Comparison of ENCODE assay signal across 8 cellular contexts in genomic region chrX:150365953-150366911, GRCh38. TPM values are rescaled to one million over a fixed set of nuclear protein-coding genes. Genes with fewer than 3 reads are reported as not detected.
DNase-seq lines count a peak whose midpoint lies in the region; ATAC-seq, FAIRE-seq and TF ChIP-seq lines count a peak whose summit lies in the region.

No MANE protein-coding gene starts in this region.

- 2% methylated on average over 20 of the region's 24 CpGs for WGBS in K562 (ENCODE audit: insufficient coverage, low coverage, missing lambda C conversion rate)

- H3K9me1 ChIP-seq in K562 (ENCODE audit: control insufficient read depth, insufficient read depth, low read length): no peaks in the 10 kb centered on the region

- no peak for FAIRE-seq in K562 (lab: Jason Lieb, UNC)

- POLR2A ChIA-PET in K562 (lab: Yijun Ruan, JAX): interaction anchor here (0.8 to 1.1 kb wide), 2 partner anchors 9 to 10 kb away, joined by 3 to 5 read pairs; no protein-coding TSS in a partner anchor

- H3K9me3 ChIP-seq in K562 (replicated peaks; ENCODE audit: control insufficient read depth, insufficient read depth, low read depth, low read length) (no peaks in the 10 kb centered on the region), gastrocnemius medialis (no peaks in the 10 kb centered on the region)

- peaks cover 0 to 50% of the 10 kb centered on the region in 2 experiments; a peak in 2 of 5 replicates for H3K27me3 ChIP-seq in K562 (ENCODE audit: control insufficient read depth in 2 of 2, insufficient read depth in 2 of 2, low read length in 2 of 2)
- no peaks in the 10 kb centered on the region for H3K27me3 ChIP-seq in gastrocnemius medialis

- no peaks in the 10 kb centered on the region for H3K79me2 ChIP-seq in K562 (ENCODE audit: control insufficient read depth, insufficient read depth, low read length)

- H3K4me3 ChIP-seq in K562 (no peak overlapping the region), gastrocnemius medialis (peak overlapping the region; percentile 67 to 93 (median 71))

- H2AFZ ChIP-seq in K562 (ENCODE audit: low read depth, low read length): peak overlapping the region; percentile 7; the same call in 1 of the 2 replicates

- DNase-seq in Caki2 (ENCODE audit: low read depth): peak; percentile 59
- peak; percentile 51 for DNase-seq in NCI-H1105 (lab: John Stamatoyannopoulos, UW)
- DNase-seq in K562 (ENCODE audit: extremely low read depth in 1 of 4, low spot score in 3 of 4): peak; percentile 10 to 31 (median 24)
- DNase-seq in iPS-NIHi11 (ENCODE audit: low spot score): peak; percentile 9
- DNase-seq in gastrocnemius medialis: peak in 1 of 2 donors; percentile 20
- no peak for DNase-seq in SKM-1 (lab: John Stamatoyannopoulos, UW; ENCODE audit: unreplicated experiment)
- no peak for DNase-seq in NCI-H1436 (lab: John Stamatoyannopoulos, UW)

- H3K36me3 ChIP-seq in K562 (ENCODE audit: control insufficient read depth, insufficient read depth, low read length): no peaks in the 10 kb centered on the region
- H3K36me3 ChIP-seq in gastrocnemius medialis: no peaks in the 10 kb centered on the region

- H3K27ac ChIP-seq in K562 (ENCODE audit: extremely low read depth, low read depth, low read length): no peak overlapping the region
- peak overlapping the region; percentile 79 to 89 (median 85) for H3K27ac ChIP-seq in gastrocnemius medialis

- intact Hi-C loops in K562 (cut with micrococcal nuclease): no loop called here
- intact Hi-C loops in gastrocnemius medialis (cut with DNase I; ENCODE audit: low total_unique reads): loop anchor here (1.0 to 10.0 kb wide), 6 partner anchors 120 to 431 kb away; partner anchors contain the start of genes EOLA2 and MTMR1

- TF ChIP-seq CTCF in K562 (IDR thresholded peaks at IDR 0.05 in 2 of 3, conservative IDR thresholded peaks at IDR 0.05 in 1 of 3; ENCODE audit: insufficient read depth in 2 of 3, low read depth in 1 of 3, low read length in 3 of 3) (no peak), gastrocnemius medialis (IDR thresholded peaks at IDR 0.05 in 4 of 5, conservative IDR thresholded peaks at IDR 0.05 in 1 of 5) (no peak)

- BruUV-seq in K562 (replicated peaks; lab: Mats Ljungman, UMichigan): no TSS peak

- H3K4me1 ChIP-seq in K562 (replicated peaks in 1 of 2; ENCODE audit: control insufficient read depth in 2 of 2, insufficient read depth in 2 of 2, low read length in 2 of 2) (peaks cover 0 to 35% of the 10 kb centered on the region in 2 experiments; a peak in 3 of 5 replicates), gastrocnemius medialis (peaks cover 0 to 6% of the 10 kb centered on the region in 2 donors)

- TF ChIP-seq POLR2A in K562 (conservative IDR thresholded peaks at IDR 0.05) (no peak), gastrocnemius medialis (IDR thresholded peaks at IDR 0.05) (no peak)

- no peak for TF ChIP-seq EP300 in K562 (IDR thresholded peaks at IDR 0.05; ENCODE audit: low read length)

- H3K9ac ChIP-seq in K562 (ENCODE audit: insufficient read depth in 1 of 2, low read depth in 2 of 2, low read length in 2 of 2): no peak overlapping the region; a peak in 1 of 4 replicates

- in situ Hi-C loops in Caki2 (cut with HindIII; ENCODE audit: low pct_unique_long_range_greater_than_20kb, low sequenced_read_pairs): no loop called here
- in situ Hi-C loops in K562 (cut with MboI): no loop called here
- in situ Hi-C loops in gastrocnemius medialis (cut with MboI; ENCODE audit: low sequenced_read_pairs in 4 of 4): loop anchor here in 2 of 4 donors (25.0 kb wide), 1 partner anchor 404 kb away; no protein-coding TSS in a partner anchor

- no peaks in the 10 kb centered on the region for H4K20me1 ChIP-seq in K562 (replicated peaks; ENCODE audit: control insufficient read depth, insufficient read depth, low read length)

- peak overlapping the region; percentile 58 for H3K4me2 ChIP-seq in K562 (ENCODE audit: insufficient read depth, low read length)

- peak; percentile 31 for ATAC-seq in K562
- ATAC-seq in gastrocnemius medialis: no peak
- ATAC-seq in HG03342 (IDR thresholded peaks at IDR 0.05; ENCODE audit: unreplicated experiment): no peak

- CTCF ChIA-PET in K562 (lab: Yijun Ruan, JAX; ENCODE audit: low intra/inter-chr PET ratio): no interaction called here

- no peak for TF ChIP-seq RAD21 in K562 (CRISPR knock-in tag; conservative IDR thresholded peaks at IDR 0.05 in 1 of 2, IDR thresholded peaks at IDR 0.05 in 1 of 2)

TF ChIP-seq in K562, 482 proteins besides CTCF, POLR2A, EP300 and RAD21:
- TF ChIP-seq TEAD4 (IDR thresholded peaks at IDR 0.05; ENCODE audit: low read length): no peak
- no peak for TF ChIP-seq TEAD4 (CRISPR knock-in tag; IDR thresholded peaks at IDR 0.05; ENCODE audit: borderline replicate concordance)
- no peak for TF ChIP-seq CHD4 (IDR thresholded peaks at IDR 0.05; ENCODE audit: insufficient read depth, insufficient replicate concordance, low read depth, low read length, poor library complexity, severe bottlenecking)
- TF ChIP-seq ETV6 (IDR thresholded peaks at IDR 0.05; ENCODE audit: borderline replicate concordance in 1 of 2, low read depth in 2 of 2, low read length in 1 of 2): no peak
- no peak for TF ChIP-seq ETV6 (CRISPR knock-in tag; IDR thresholded peaks at IDR 0.05; ENCODE audit: borderline replicate concordance)
- no peak for TF ChIP-seq NFATC3 (IDR thresholded peaks at IDR 0.05)
- no peak for TF ChIP-seq ZFPM2 (CRISPR knock-in tag; IDR thresholded peaks at IDR 0.05)
- peak; percentile 15; the same call in 1 of the 2 replicates for TF ChIP-seq CBFA2T3 (IDR thresholded peaks at IDR 0.05)
- TF ChIP-seq HNRNPLL (IDR thresholded peaks at IDR 0.05; ENCODE audit: low read depth, low read length, poor library complexity, severe bottlenecking): peak; percentile 30
- no peak for TF ChIP-seq ZNF778 (CRISPR knock-in tag; IDR thresholded peaks at IDR 0.05)
- TF ChIP-seq HOXB6 (CRISPR knock-in tag; IDR thresholded peaks at IDR 0.05; ENCODE audit: borderline replicate concordance): no peak
TF ChIP-seq in K562: peak in this region for 2.

RNA-seq across cellular contexts. Expression of gene MAMLD1, which starts 3.1 kb away (rescaled TPM):
- 0.30 and 1.0 TPM in 2 replicates for total RNA-seq in Caki2 (2014; rRNA removed; shearing (Covaris generic); ENCODE audit: low replicate concordance)
- total RNA-seq in K562 (2011; cell fraction: chromatin; rRNA removed; ENCODE audit: low replicate concordance): 0.09 TPM in 1 of 2 replicates, not detected in the other
- total RNA-seq in K562 (2011; cell fraction: nucleolus; rRNA removed): not detected in 2 replicates
- total RNA-seq in K562 (2011; cell fraction: nucleoplasm; rRNA removed): not detected in 2 replicates
- total RNA-seq in K562 (2014; rRNA removed): not detected in 2 replicates
- total RNA-seq in K562 (2014; rRNA removed; fragmentation: Illumina TruSeq; extraction: Trizol): not detected in 2 replicates
- total RNA-seq in K562 (2015; rRNA removed; fragmentation: Illumina TruSeq; extraction: Trizol): not detected in 2 replicates
- total RNA-seq in K562 (2021): 0.18 TPM in 1 of 2 replicates, not detected in the other
- not detected in 2 replicates for polyA plus RNA-seq in K562 (2011; rRNA removed)
- polyA plus RNA-seq in K562 (2011; cell fraction: cytosol; rRNA removed): 0.03 TPM in 1 of 2 replicates, not detected in the other
- 0.10 TPM in 1 of 2 replicates, not detected in the other for polyA plus RNA-seq in K562 (2011; cell fraction: nucleus; rRNA removed)
- polyA plus RNA-seq in K562 (2012): 0.03 TPM in 1 of 2 replicates, not detected in the other
- not detected in 2 replicates for polyA plus RNA-seq in K562 (2014; fragmentation: Illumina TruSeq; extraction: Trizol)
- polyA plus RNA-seq in K562 (2014; fragmentation: Nextera tagmentation; extraction: Ambion mirVana): not detected
- 0.12 TPM in 1 of 2 replicates, not detected in the other for polyA plus RNA-seq in K562 (2014; rRNA removed)
- polyA minus RNA-seq in K562 (2011; rRNA and poly(A)+ RNA removed): not detected in 2 replicates
- not detected in 2 replicates for polyA minus RNA-seq in K562 (2011; cell fraction: cytosol; rRNA and poly(A)+ RNA removed)
- not detected in 2 replicates for polyA minus RNA-seq in K562 (2011; cell fraction: nucleus; rRNA and poly(A)+ RNA removed)
- total RNA-seq in gastrocnemius medialis: 1 to 10 TPM; 1.2 to 2.0 (median 1.6) TPM

Comparison
In these comparisons a context has a peak if more than half of its experiments do, and no peak if none do; other contexts are left out.
1. DNase-seq: peak in Caki2 (single experiment), NCI-H1105 (single experiment), K562 (4 of 4) and iPS-NIHi11 (single experiment); none in SKM-1 (single experiment) and NCI-H1436 (single experiment).